In genomic region chr7:32559480-32559879, GRCh38 we compare ENCODE assay signal across 17 cellular contexts.
"Had no signal": no experiment of that assay in that cellular context is flagged by ENCODE, and none has a peak within 500 bp of the region (broad histone marks: within the 10 kb centered on the region; RNA-seq: fewer than 3 reads in every experiment).

No MANE protein-coding gene starts in this region.

- ATAC-seq: foreskin keratinocyte; naive thymus-derived CD8-positive, alpha-beta T cell; psoas muscle; right lobe of liver; stimulated activated effector memory CD8-positive, alpha-beta T cell treated with anti-CD3 and anti-CD28 coated beads, Interleukin-12 subunit alpha, Interleukin-12 subunit beta, amount 100 ng/mL, for 72 hours had no signal

- H3K27me3 Mint-ChIP-seq: naive thymus-derived CD8-positive, alpha-beta T cell; stimulated activated naive CD8-positive, alpha-beta T cell treated with anti-CD3 and anti-CD28 coated beads, Interleukin-15, Interleukin-2, amounts not matched to agents 100 ng/mL and 50 ng/mL, for 24 hours had no signal

- H3K9me3 Mint-ChIP-seq: endodermal cell; naive thymus-derived CD8-positive, alpha-beta T cell; stimulated activated effector memory CD8-positive, alpha-beta T cell treated with anti-CD3 and anti-CD28 coated beads, Interleukin-12 subunit alpha, Interleukin-12 subunit beta, amount 100 ng/mL, for 72 hours; stimulated activated naive CD8-positive, alpha-beta T cell treated with anti-CD3 and anti-CD28 coated beads, Interleukin-15, Interleukin-2, amounts not matched to agents 100 ng/mL and 50 ng/mL, for 24 hours had no signal

- H3K27ac Mint-ChIP-seq: endodermal cell; stimulated activated effector memory CD8-positive, alpha-beta T cell treated with anti-CD3 and anti-CD28 coated beads, Interleukin-12 subunit alpha, Interleukin-12 subunit beta, amount 100 ng/mL, for 72 hours; stimulated activated naive CD8-positive, alpha-beta T cell treated with anti-CD3 and anti-CD28 coated beads, Interleukin-15, Interleukin-2, amounts not matched to agents 100 ng/mL and 50 ng/mL, for 24 hours had no signal

- DNase-seq: effector CD4-positive, alpha-beta T cell; endodermal cell; erythroblast; foreskin keratinocyte; head of caudate nucleus; mammary epithelial cell; naive thymus-derived CD8-positive, alpha-beta T cell; psoas muscle; retina; right lobe of liver; stimulated activated CD4-positive, alpha-beta T cell treated with anti-CD3 and anti-CD28 coated beads, Interleukin-4, amount 100 ng/mL, for 1 hour; stimulated activated CD8-positive, alpha-beta memory T cell treated with anti-CD3 and anti-CD28 coated beads, Interleukin-4, amount 100 ng/mL, for 48 hours; tibial artery; upper lobe of left lung; uterus had no signal

- H3K4me1 Mint-ChIP-seq: endodermal cell had no signal

- H3K4me3 Mint-ChIP-seq: endodermal cell; naive thymus-derived CD8-positive, alpha-beta T cell; stimulated activated effector memory CD8-positive, alpha-beta T cell treated with anti-CD3 and anti-CD28 coated beads, Interleukin-12 subunit alpha, Interleukin-12 subunit beta, amount 100 ng/mL, for 72 hours; stimulated activated naive CD8-positive, alpha-beta T cell treated with anti-CD3 and anti-CD28 coated beads, Interleukin-15, Interleukin-2, amounts not matched to agents 100 ng/mL and 50 ng/mL, for 24 hours had no signal
